Comparison of ENCODE assay signal across 11 cellular contexts in the genomic region with DNA sequence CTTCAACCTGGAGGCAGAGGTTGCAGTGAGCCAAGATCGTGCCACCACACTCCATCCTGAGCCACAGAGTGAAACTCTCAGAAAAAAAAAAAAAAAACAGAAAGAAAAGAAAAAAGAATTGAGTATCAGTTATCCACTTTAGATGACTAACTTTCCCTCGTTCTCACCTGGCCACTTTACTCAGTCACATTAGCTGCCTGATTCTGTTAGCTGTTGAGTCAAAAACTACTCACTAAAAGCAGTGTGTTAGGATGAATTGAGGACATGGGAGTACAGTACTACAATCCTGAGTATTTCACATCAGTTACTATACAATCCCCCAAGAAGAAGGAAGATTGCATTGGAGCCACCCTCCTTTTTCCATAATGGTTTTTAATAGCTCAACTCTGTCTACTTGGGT.
"Had no signal": no experiment of that assay in that cellular context is flagged by ENCODE, and none has a peak within 500 bp of the region (broad histone marks: within the 10 kb centered on the region; RNA-seq: fewer than 3 reads in every experiment).

No MANE protein-coding gene starts in this region.

- H3K36me3 ChIP-seq: ovary had no signal

- H3K9me3 ChIP-seq: ovary had no signal

- H3K27ac ChIP-seq: ovary had no signal

- H3K27me3 ChIP-seq: ovary had no signal

- ATAC-seq: activated CD4-positive, alpha-beta T cell treated with anti-CD3 and anti-CD28 coated beads for 36 hours; activated CD8-positive, alpha-beta memory T cell treated with anti-CD3 and anti-CD28 coated beads, Interleukin-2, amount 10 ng/mL, durations not matched to agents 7 days and 5 days; sciatic nerve; T-helper 17 cell had no signal

- H3K4me3 ChIP-seq: ovary had no signal

- DNase-seq: activated CD4-positive, alpha-beta memory T cell treated with anti-CD3 and anti-CD28 coated beads for 36 hours; activated CD4-positive, alpha-beta T cell treated with anti-CD3 and anti-CD28 coated beads for 36 hours; activated CD8-positive, alpha-beta memory T cell treated with anti-CD3 and anti-CD28 coated beads, Interleukin-2, amount 10 ng/mL, durations not matched to agents 7 days and 5 days; activated T-cell treated with anti-CD3 and anti-CD28 coated beads, Interleukin-2, amount 50 U/mL, for 1 hour; cortex of kidney; effector CD4-positive, alpha-beta T cell; head of caudate nucleus; ovary; stimulated activated CD4-positive, alpha-beta T cell treated with anti-CD3 and anti-CD28 coated beads, Interleukin-1b, Interleukin-23, amount 100 ng/mL, for 48 hours; T-helper 17 cell had no signal
